Comparison of ENCODE assay signal across 8 cellular contexts in genomic region chrX:129956765-129957164, GRCh38. TPM values are rescaled to one million over a fixed set of nuclear protein-coding genes. Genes with fewer than 3 reads are reported as not detected.
DNase-seq lines count a peak whose midpoint lies in the region; ATAC-seq and TF ChIP-seq lines count a peak whose summit lies in the region.

No MANE protein-coding gene starts in this region.

- intact Hi-C loops in activated CD8-positive, alpha-beta T cell treated with anti-CD3 and anti-CD28 coated beads for 36 hours (cut with micrococcal nuclease): no loop called here

- H3K36me3 Mint-ChIP-seq in activated naive CD4-positive, alpha-beta T cell treated with anti-CD3 and anti-CD28 coated beads, Interleukin-2, amount 50 U/mL, for 24 hours: no peaks in the 10 kb centered on the region
- H3K36me3 Mint-ChIP-seq in activated CD8-positive, alpha-beta T cell treated with anti-CD3 and anti-CD28 coated beads for 36 hours (ENCODE audit: low read depth): no peaks in the 10 kb centered on the region
- peaks cover 0 to 4% (median 0%) of the 10 kb centered on the region in 3 donors for H3K36me3 Mint-ChIP-seq in immature natural killer cell

- no peaks in the 10 kb centered on the region for H3K27me3 Mint-ChIP-seq in activated naive CD4-positive, alpha-beta T cell treated with anti-CD3 and anti-CD28 coated beads, Interleukin-2, amount 50 U/mL, for 24 hours
- no peaks in the 10 kb centered on the region for H3K27me3 Mint-ChIP-seq in activated CD8-positive, alpha-beta T cell treated with anti-CD3 and anti-CD28 coated beads for 36 hours
- H3K27me3 Mint-ChIP-seq in immature natural killer cell (ENCODE audit: low read depth in 3 of 3): peaks cover 8 to 15% (median 11%) of the 10 kb centered on the region in 3 donors

- H3K4me3 ChIP-seq in tibial nerve: peak overlapping the region; percentile 26 to 57 (median 35)

- no peaks in the 10 kb centered on the region for H3K36me3 ChIP-seq in tibial nerve

- H3K27ac Mint-ChIP-seq in activated naive CD4-positive, alpha-beta T cell treated with anti-CD3 and anti-CD28 coated beads, Interleukin-2, amount 50 U/mL, for 24 hours: no peak overlapping the region
- H3K27ac Mint-ChIP-seq in activated CD8-positive, alpha-beta T cell treated with anti-CD3 and anti-CD28 coated beads for 36 hours: no peak overlapping the region
- H3K27ac Mint-ChIP-seq in immature natural killer cell: no peak overlapping the region

- peaks cover 26% of the 10 kb centered on the region for H3K4me1 Mint-ChIP-seq in activated naive CD4-positive, alpha-beta T cell treated with anti-CD3 and anti-CD28 coated beads, Interleukin-2, amount 50 U/mL, for 24 hours
- peaks cover 17% of the 10 kb centered on the region for H3K4me1 Mint-ChIP-seq in activated CD8-positive, alpha-beta T cell treated with anti-CD3 and anti-CD28 coated beads for 36 hours (ENCODE audit: low read depth)
- peaks cover 28 to 49% of the 10 kb centered on the region in 2 donors for H3K4me1 Mint-ChIP-seq in immature natural killer cell

- no peaks in the 10 kb centered on the region for H3K9me3 ChIP-seq in tibial nerve

- CTCF ChIA-PET in activated CD8-positive, alpha-beta T cell treated with anti-CD3 and anti-CD28 coated beads for 36 hours (lab: Charles Lee): interaction anchor here (1.7 kb wide), 1 partner anchor 104 kb away, joined by 5 read pairs; no protein-coding TSS in a partner anchor

- no peak for ATAC-seq in activated CD8-positive, alpha-beta T cell treated with anti-CD3 and anti-CD28 coated beads for 36 hours

- no peak for TF ChIP-seq CTCF in activated CD8-positive, alpha-beta T cell treated with anti-CD3 and anti-CD28 coated beads for 36 hours (IDR thresholded peaks at IDR 0.05)
- no peak for TF ChIP-seq CTCF in tibial nerve (IDR thresholded peaks at IDR 0.05)

- TF ChIP-seq EP300 in tibial nerve (IDR thresholded peaks at IDR 0.05): no peak

- 10 to 31% methylated on average over 20 of the region's 20 CpGs for WGBS in tibial nerve, 2 donors

- peak overlapping the region in 3 of 4 donors; percentile 49 to 80 (median 68) for H3K27ac ChIP-seq in tibial nerve

- no peak for TF ChIP-seq POLR2A in tibial nerve (IDR thresholded peaks at IDR 0.05)

- no peaks in the 10 kb centered on the region for H3K9me3 Mint-ChIP-seq in activated naive CD4-positive, alpha-beta T cell treated with anti-CD3 and anti-CD28 coated beads, Interleukin-2, amount 50 U/mL, for 24 hours
- no peaks in the 10 kb centered on the region for H3K9me3 Mint-ChIP-seq in activated CD8-positive, alpha-beta T cell treated with anti-CD3 and anti-CD28 coated beads for 36 hours
- H3K9me3 Mint-ChIP-seq in immature natural killer cell: peaks cover 0 to 5% (median 0%) of the 10 kb centered on the region in 6 donors

- DNase-seq in activated naive CD4-positive, alpha-beta T cell (lab: John Stamatoyannopoulos, UW): no peak
- no peak for DNase-seq in activated CD8-positive, alpha-beta T cell treated with anti-CD3 and anti-CD28 coated beads for 36 hours
- DNase-seq in immature natural killer cell (no peak), tibial nerve (ENCODE audit: low spot score in 2 of 2) (no peak), COLO829 (ENCODE audit: low spot score) (no peak), EL (no peak), 8988T (no peak)

- peak overlapping the region; percentile 30 for H3K4me3 Mint-ChIP-seq in activated naive CD4-positive, alpha-beta T cell treated with anti-CD3 and anti-CD28 coated beads, Interleukin-2, amount 50 U/mL, for 24 hours
- peak overlapping the region; percentile 44 for H3K4me3 Mint-ChIP-seq in activated CD8-positive, alpha-beta T cell treated with anti-CD3 and anti-CD28 coated beads for 36 hours
- H3K4me3 Mint-ChIP-seq in immature natural killer cell: peak overlapping the region in 4 of 5 donors; percentile 2 to 50 (median 16)

- POLR2A ChIA-PET in activated CD8-positive, alpha-beta T cell treated with anti-CD3 and anti-CD28 coated beads for 36 hours (lab: Charles Lee): no interaction called here

- peaks cover 0 to 2% of the 10 kb centered on the region in 2 donors for H3K27me3 ChIP-seq in tibial nerve

- peaks cover 0 to 15% (median 0%) of the 10 kb centered on the region in 4 donors for H3K4me1 ChIP-seq in tibial nerve

RNA-seq across cellular contexts. Expression of gene BCORL1, which starts 25.7 kb away (rescaled TPM):
- total RNA-seq in activated CD8-positive, alpha-beta T cell treated with anti-CD3 and anti-CD28 coated beads for 36 hours: 1 to 10 TPM; 7.1 to 9.9 TPM
- polyA plus RNA-seq in immature natural killer cell: 1 to 10 TPM in 1 of 3 donors, under 1 TPM in 1, not detected in 1; 0.59 to 2.8 TPM
- 10 to 100 TPM in 1 of 4 donors, 1 to 10 TPM in 3; 4.7 to 10.0 (median 9.0) TPM for total RNA-seq in tibial nerve

RNA-seq across cellular contexts. Expression of gene UTP14A, which starts 50.8 kb away (rescaled TPM):
- 10 to 100 TPM; 33.1 to 34.0 TPM for total RNA-seq in activated CD8-positive, alpha-beta T cell treated with anti-CD3 and anti-CD28 coated beads for 36 hours
- polyA plus RNA-seq in immature natural killer cell: 10 to 100 TPM in 1 of 3 donors, 1 to 10 TPM in 2; 1.9 to 10.8 (median 5.5) TPM
- 10 to 100 TPM; 14.9 to 27.6 (median 17.7) TPM for total RNA-seq in tibial nerve
